In the genomic region with DNA sequence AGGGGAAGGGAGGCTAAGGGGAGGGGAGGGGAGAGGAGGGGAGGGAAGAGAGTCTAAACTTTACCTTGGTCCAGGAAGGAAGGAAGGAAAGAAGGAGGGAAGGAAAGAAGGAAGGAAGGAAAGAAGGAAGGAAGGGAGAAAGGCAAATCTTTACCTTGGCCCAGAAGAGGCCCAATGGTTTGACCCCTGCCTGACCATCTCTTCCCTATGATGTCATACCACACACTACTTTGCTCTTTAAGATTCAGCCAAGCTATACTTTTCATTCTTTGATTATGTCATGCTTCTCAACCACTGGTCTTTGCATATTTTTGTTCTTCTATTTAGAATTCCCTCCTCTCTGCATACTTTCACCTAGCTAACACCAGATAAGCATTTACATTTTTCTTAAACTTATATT, we compare ENCODE assay signal across 35 cellular contexts.
"Had no signal": no experiment of that assay in that cellular context is flagged by ENCODE, and none has a peak within 500 bp of the region (broad histone marks: within the 10 kb centered on the region; RNA-seq: fewer than 3 reads in every experiment).

No MANE protein-coding gene starts in this region.

- H3K4me1 ChIP-seq: adrenal gland, body of pancreas, breast epithelium had no signal

- H3K4me3 ChIP-seq: adrenal gland, ascending aorta, body of pancreas, breast epithelium, cardiac muscle cell had no signal

- H3K9me3 ChIP-seq: adrenal gland, ascending aorta, body of pancreas, breast epithelium had no signal

- H3K27ac ChIP-seq: adrenal gland, ascending aorta, body of pancreas, brain microvascular endothelial cell, breast epithelium, cardiac muscle cell had no signal

- H3K36me3 ChIP-seq: adrenal gland, ascending aorta, brain microvascular endothelial cell, breast epithelium, cardiac muscle cell had no signal

- DNase-seq: activated effector memory CD4-positive, alpha-beta T cell treated with anti-CD3 and anti-CD28 coated beads, Interleukin-2, amount 50 U/mL, for 16 hours; activated effector memory CD4-positive, alpha-beta T cell treated with Interleukin-2 at 50 U/mL for 16 hours; activated gamma-delta T cell; activated gamma-delta T cell treated with Interleukin-2 at 50 U/mL for 16 hours; activated naive CD4-positive, alpha-beta T cell; activated naive CD4-positive, alpha-beta T cell treated with anti-CD3 and anti-CD28 coated beads for 36 hours; activated naive CD4-positive, alpha-beta T cell treated with anti-CD3 and anti-CD28 coated beads, Interleukin-2, amount 10 ng/mL, durations not matched to agents 7 days and 5 days; activated naive CD4-positive, alpha-beta T cell treated with anti-CD3 and anti-CD28 coated beads, Interleukin-2, amount 50 U/mL, for 16 hours; activated naive CD4-positive, alpha-beta T cell treated with Interleukin-2 at 50 U/mL for 16 hours; activated naive CD8-positive, alpha-beta T cell treated with anti-CD3 and anti-CD28 coated beads for 36 hours; activated naive CD8-positive, alpha-beta T cell treated with anti-CD3 and anti-CD28 coated beads, Interleukin-2, amount 10 ng/mL, durations not matched to agents 7 days and 5 days; activated naive CD8-positive, alpha-beta T cell treated with anti-CD3 and anti-CD28 coated beads, Interleukin-2, amount 50 U/mL, for 24 hours; activated T-cell treated with anti-CD3 and anti-CD28 coated beads for 4 hours; activated T-cell treated with anti-CD3 and anti-CD28 coated beads, Interleukin-2, amount 50 U/mL, for 1 hour; activated T-cell treated with anti-CD3 and anti-CD28 coated beads, Interleukin-2, amount 50 U/mL, for 24 hours; activated T-cell treated with anti-CD3 and anti-CD28 coated beads, Interleukin-2, amount 50 U/mL, for 4 hours; activated T-cell treated with anti-CD3 and anti-CD28 coated beads, Interleukin-2, amount 50 U/mL, for 48 hours; activated T-cell treated with anti-CD3 and anti-CD28 coated beads, Interleukin-2, amount 50 U/mL, for 72 hours; adrenal gland; amniotic stem cell; amygdala; anterior cingulate cortex; aorta; body of pancreas; brain microvascular endothelial cell; caudate nucleus; central memory CD4-positive, alpha-beta T cell; cerebellar nuclear complex had no signal

- ATAC-seq: activated naive CD4-positive, alpha-beta T cell treated with anti-CD3 and anti-CD28 coated beads, Interleukin-2, amount 50 U/mL, for 72 hours; activated naive CD8-positive, alpha-beta T cell treated with anti-CD3 and anti-CD28 coated beads, Interleukin-2, amount 50 U/mL, for 24 hours; activated T-cell treated with anti-CD3 and anti-CD28 coated beads, Interleukin-2, amount 50 U/mL, for 4 hours; activated T-cell treated with anti-CD3 and anti-CD28 coated beads, Interleukin-2, amount 50 U/mL, for 72 hours; activated T-helper 17 cell treated with anti-CD3 and anti-CD28 coated beads, Interleukin-2, amount 50 U/mL, for 72 hours; body of pancreas had no signal

- H3K27me3 ChIP-seq: adrenal gland, ascending aorta, body of pancreas, brain microvascular endothelial cell, breast epithelium, cardiac muscle cell had no signal

- FAIRE-seq: astrocyte, bronchial epithelial cell had no signal
